ENCODE assay signal across 13 cellular contexts in the genomic region with DNA sequence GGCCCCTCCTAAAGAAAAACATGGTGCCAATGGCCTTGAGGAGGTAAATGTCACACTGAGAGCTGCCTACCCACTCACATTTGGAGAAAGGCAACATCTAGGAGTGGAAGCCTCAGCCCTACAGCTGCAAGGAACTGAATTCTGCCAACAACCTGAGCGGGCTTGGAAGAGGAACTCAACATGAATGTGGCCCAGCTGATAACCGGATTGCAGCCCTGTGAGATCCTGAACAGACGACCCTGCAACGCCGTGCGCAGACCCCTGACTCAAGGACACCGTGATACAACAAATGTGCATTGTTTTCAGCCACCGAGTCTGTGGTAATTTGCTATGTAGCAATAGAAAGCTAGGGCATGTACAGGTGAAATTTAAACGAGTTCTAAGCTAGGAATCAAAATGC.
DNase-seq lines count a peak whose midpoint lies in the region; ATAC-seq, FAIRE-seq and TF ChIP-seq lines count a peak whose summit lies in the region.
"Had no signal": no experiment of that assay in that cellular context is flagged by ENCODE, and none has a peak within 500 bp of the region (broad histone marks: within the 10 kb centered on the region; RNA-seq: fewer than 3 reads in every experiment).

No MANE protein-coding gene starts in this region.

- H3K4me2 ChIP-seq in K562 (ENCODE audit: insufficient read depth, low read length) = peak overlapping the region; percentile 26; the same call in 1 of the 2 replicates
- H3K4me2 ChIP-seq in HepG2 (ENCODE audit: low read depth, low read length) = peak overlapping the region; percentile 49

- H3K4me1 ChIP-seq in K562 (replicated peaks in 1 of 2; ENCODE audit: control insufficient read depth in 2 of 2, insufficient read depth in 2 of 2, low read length in 2 of 2) = peaks cover 4 to 10% of the 10 kb centered on the region in 2 experiments; a peak in 3 of 5 replicates
- H3K4me1 ChIP-seq in HepG2 (ENCODE audit: insufficient read depth, low read length) = peaks cover 66% of the 10 kb centered on the region
- H3K4me1 ChIP-seq in upper lobe of left lung = peaks cover 0 to 14% (median 5%) of the 10 kb centered on the region in 4 donors

- H3K9me3 ChIP-seq in K562 (replicated peaks; ENCODE audit: control insufficient read depth, insufficient read depth, low read depth, low read length) (no peaks in the 10 kb centered on the region), HepG2 (ENCODE audit: low read length) (no peaks in the 10 kb centered on the region), upper lobe of left lung (no peaks in the 10 kb centered on the region)

- BruUV-seq in K562 (replicated peaks; lab: Mats Ljungman, UMichigan) (no TSS peak), HepG2 (replicated peaks; lab: Mats Ljungman, UMichigan) (no TSS peak)

- DNase-seq in OCI-M1 (lab: John Stamatoyannopoulos, UW) (peak; percentile 64), K562 (ENCODE audit: extremely low read depth in 1 of 4, low spot score in 3 of 4) (peak in 1 of 4 experiments; percentile 21), HepG2 (ENCODE audit: low spot score) (peak; percentile 57), upper lobe of left lung (no peak), NCI-H510A (lab: John Stamatoyannopoulos, UW) (no peak)
- DNase-seq in stimulated activated CD4-positive, alpha-beta T cell treated with anti-CD3 and anti-CD28 coated beads, Interleukin-2, amount 100 ng/mL, for 48 hours = no peak
- DNase-seq: CD8-positive, alpha-beta memory T cell; Kasumi-1; NCI-H187 treated with DMSO at 0.1 percent for 48 hours; NCI-H2171 treated with DMSO at 0.1 percent for 48 hours; NCI-H524 had no signal

- H4K20me1 ChIP-seq in K562 (replicated peaks; ENCODE audit: control insufficient read depth, insufficient read depth, low read length) (no peaks in the 10 kb centered on the region), HepG2 (ENCODE audit: insufficient read depth, low read length) (no peaks in the 10 kb centered on the region)

- 24% methylated on average over 9 of the region's 9 CpGs for WGBS in K562 (ENCODE audit: insufficient coverage, low coverage, missing lambda C conversion rate)
- WGBS in HepG2 (ENCODE audit: low lambda C conversion rate) = 11% methylated on average over 9 of the region's 9 CpGs
- 55 to 61% methylated on average over 9 of the region's 9 CpGs for WGBS in upper lobe of left lung, 2 donors

- no peaks in the 10 kb centered on the region for H3K9me1 ChIP-seq in K562 (ENCODE audit: control insufficient read depth, insufficient read depth, low read length)

- TF ChIP-seq POLR2A in K562 (conservative IDR thresholded peaks at IDR 0.05) = no peak
- TF ChIP-seq POLR2A in HepG2 (IDR thresholded peaks at IDR 0.05; ENCODE audit: insufficient read depth in 1 of 2, low read depth in 2 of 2, low read length in 2 of 2) = no peak
- no peak for TF ChIP-seq POLR2A in upper lobe of left lung (IDR thresholded peaks at IDR 0.05)

- TF ChIP-seq RAD21 in K562 (CRISPR knock-in tag; conservative IDR thresholded peaks at IDR 0.05 in 1 of 2, IDR thresholded peaks at IDR 0.05 in 1 of 2) (no peak), HepG2 (CRISPR knock-in tag; IDR thresholded peaks at IDR 0.05) (no peak)

- in situ Hi-C loops in K562 (cut with MboI) = no loop called here
- in situ Hi-C loops in HepG2 (cut with HindIII; ENCODE audit: extremely low pct_ligation_motif_present, low pct_unique_long_range_greater_than_20kb) = no loop called here

- POLR2A ChIA-PET in K562 (lab: Yijun Ruan, JAX) = interaction anchor here (0.6 to 1.2 kb wide), 5 partner anchors 8 to 125 kb away, joined by 3 read pairs; no protein-coding TSS in a partner anchor
- POLR2A ChIA-PET in HepG2 (lab: Yijun Ruan, JAX) = interaction anchor here (1.0 kb wide), 1 partner anchor 181 kb away, joined by 3 read pairs; no protein-coding TSS in a partner anchor

- H3K27ac ChIP-seq in K562 (ENCODE audit: extremely low read depth, low read depth, low read length) (no peak overlapping the region), HepG2 (ENCODE audit: extremely low read length, insufficient read depth, low read length) (peak overlapping the region; percentile 42), upper lobe of left lung (peak overlapping the region; percentile 13 to 91 (median 82))

- intact Hi-C loops in K562 (cut with micrococcal nuclease) (loop anchor here (2.0 kb wide), 1 partner anchor 126 kb away; a partner anchor contains a TSS), HepG2 (cut with micrococcal nuclease; ENCODE audit: unreplicated experiment) (loop anchor here (10.0 kb wide), 1 partner anchor 186 kb away; no protein-coding TSS in a partner anchor)

- H3K4me3 ChIP-seq in K562 (no peak overlapping the region), HepG2 (replicated peaks in 1 of 3; ENCODE audit: insufficient read depth in 1 of 3, low read depth in 2 of 3, low read length in 3 of 3) (no peak overlapping the region), upper lobe of left lung (no peak overlapping the region)

- ATAC-seq in K562 = no peak
- ATAC-seq in HepG2 = no peak
- ATAC-seq in upper lobe of left lung (ENCODE audit: low FRiP score in 2 of 2) = no peak
- no peak for ATAC-seq in esophagus mucosa

- H2AFZ ChIP-seq in K562 (ENCODE audit: low read depth, low read length) (peak overlapping the region; percentile 71), HepG2 (ENCODE audit: low read length) (peak overlapping the region; percentile 45)

- CTCF ChIA-PET in K562 (lab: Yijun Ruan, JAX; ENCODE audit: low intra/inter-chr PET ratio) = no interaction called here
- CTCF ChIA-PET in HepG2 (lab: Yijun Ruan, JAX; ENCODE audit: low intra/inter-chr PET ratio, low total read pairs) = no interaction called here

- no peak for TF ChIP-seq EP300 in K562 (IDR thresholded peaks at IDR 0.05; ENCODE audit: low read length)
- 0 out of 4 replicates have a peak, but pooled peaks of 1 of the 2 experiments have one; percentile 7 for TF ChIP-seq EP300 in HepG2 (IDR thresholded peaks at IDR 0.05; ENCODE audit: low read depth in 2 of 2, low read length in 2 of 2)
- TF ChIP-seq EP300 in HepG2 (CRISPR knock-in tag; IDR thresholded peaks at IDR 0.05; ENCODE audit: borderline replicate concordance) = no peak
- TF ChIP-seq EP300 in upper lobe of left lung (IDR thresholded peaks at IDR 0.05) = no peak

- H3K36me3 ChIP-seq in K562 (ENCODE audit: control insufficient read depth, insufficient read depth, low read length) = no peaks in the 10 kb centered on the region
- no peaks in the 10 kb centered on the region for H3K36me3 ChIP-seq in HepG2 (replicated peaks in 1 of 2; ENCODE audit: control insufficient read depth in 1 of 2, insufficient read depth in 2 of 2, low read length in 2 of 2)
- no peaks in the 10 kb centered on the region for H3K36me3 ChIP-seq in upper lobe of left lung

- H3K9ac ChIP-seq in K562 (ENCODE audit: insufficient read depth in 1 of 2, low read depth in 2 of 2, low read length in 2 of 2) (peak overlapping the region in 1 of 2 experiments; percentile 54; a peak in 1 of 4 replicates), HepG2 (ENCODE audit: insufficient read depth, low read depth, low read length) (peak overlapping the region; percentile 19; the same call in 1 of the 2 replicates)

- H3K27me3 ChIP-seq in K562 (ENCODE audit: control insufficient read depth in 2 of 2, insufficient read depth in 2 of 2, low read length in 2 of 2) (no peaks in the 10 kb centered on the region; a peak in 1 of 5 replicates), HepG2 (ENCODE audit: control insufficient read depth in 1 of 2, insufficient read depth in 2 of 2, low read length in 2 of 2) (no peaks in the 10 kb centered on the region), upper lobe of left lung (no peaks in the 10 kb centered on the region)

- TF ChIP-seq CTCF in K562 (IDR thresholded peaks at IDR 0.05 in 2 of 3, conservative IDR thresholded peaks at IDR 0.05 in 1 of 3; ENCODE audit: insufficient read depth in 2 of 3, low read depth in 1 of 3, low read length in 3 of 3) (no peak), HepG2 (CRISPR knock-in tag; IDR thresholded peaks at IDR 0.05) (no peak), upper lobe of left lung (IDR thresholded peaks at IDR 0.05) (no peak)

- FAIRE-seq in K562 (lab: Jason Lieb, UNC) (no peak), HepG2 (lab: Jason Lieb, UNC) (peak; percentile 49)
- FAIRE-seq: H1 had no signal

- H3K79me2 ChIP-seq in K562 (ENCODE audit: control insufficient read depth, insufficient read depth, low read length) (no peaks in the 10 kb centered on the region), HepG2 (ENCODE audit: insufficient read depth, low read length) (no peaks in the 10 kb centered on the region)

TF ChIP-seq in K562, 482 proteins besides CTCF, POLR2A, EP300 and RAD21 (continues in another document):
- TF ChIP-seq CBFA2T3 (IDR thresholded peaks at IDR 0.05) (peak; percentile 10; the same call in 1 of the 2 replicates), JUND (IDR thresholded peaks at IDR 0.05; ENCODE audit: borderline replicate concordance, low read depth, low read length) (no peak), JUND (tag; IDR thresholded peaks at IDR 0.05; ENCODE audit: borderline replicate concordance, low read depth, low read length) (peak; percentile 14; the same call in 1 of the 3 replicates)
- TF ChIP-seq, protein P1, sequence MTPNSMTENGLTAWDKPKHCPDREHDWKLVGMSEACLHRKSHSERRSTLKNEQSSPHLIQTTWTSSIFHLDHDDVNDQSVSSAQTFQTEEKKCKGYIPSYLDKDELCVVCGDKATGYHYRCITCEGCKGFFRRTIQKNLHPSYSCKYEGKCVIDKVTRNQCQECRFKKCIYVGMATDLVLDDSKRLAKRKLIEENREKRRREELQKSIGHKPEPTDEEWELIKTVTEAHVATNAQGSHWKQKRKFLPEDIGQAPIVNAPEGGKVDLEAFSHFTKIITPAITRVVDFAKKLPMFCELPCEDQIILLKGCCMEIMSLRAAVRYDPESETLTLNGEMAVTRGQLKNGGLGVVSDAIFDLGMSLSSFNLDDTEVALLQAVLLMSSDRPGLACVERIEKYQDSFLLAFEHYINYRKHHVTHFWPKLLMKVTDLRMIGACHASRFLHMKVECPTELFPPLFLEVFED (CRISPR knock-in tag; conservative IDR thresholded peaks at IDR 0.05) = no peak

TF ChIP-seq in HepG2, 621 proteins besides CTCF, POLR2A, EP300 and RAD21 (continues in another document):
- no peak for TF ChIP-seq TCF12 (IDR thresholded peaks at IDR 0.05)
- TF ChIP-seq TCF12 (CRISPR knock-in tag; IDR thresholded peaks at IDR 0.05) = no peak

Comparison
In these comparisons a context has a peak if more than half of its experiments do, and no peak if none do; other contexts are left out.
1. DNase-seq: peak in OCI-M1 (single experiment) and HepG2 (single experiment); none in upper lobe of left lung (0 of 2), NCI-H510A (single experiment) and stimulated activated CD4-positive, alpha-beta T cell treated with anti-CD3 and anti-CD28 coated beads, Interleukin-2, amount 100 ng/mL, for 48 hours (0 of 2).